29 cellular contexts compared by ENCODE assay signal in the genomic region with DNA sequence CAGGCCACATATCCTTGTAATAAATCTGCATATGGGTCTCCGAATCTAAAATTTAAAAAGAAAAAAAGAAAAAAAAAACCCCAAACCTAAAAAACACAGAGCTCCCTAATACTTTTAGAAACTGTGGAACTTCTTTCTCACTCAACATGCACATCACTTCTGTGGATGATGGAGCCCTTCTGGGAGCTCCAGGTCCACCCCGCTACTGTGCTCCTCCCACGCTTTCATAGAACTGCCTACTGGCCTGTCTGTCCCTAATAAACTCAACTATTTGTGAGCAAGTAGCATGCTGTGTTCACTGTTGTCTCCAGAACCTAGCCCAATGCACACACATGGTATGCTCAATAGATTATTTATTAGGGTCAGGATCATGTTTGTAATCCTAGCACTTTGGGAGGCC.
"Had no signal": no experiment of that assay in that cellular context is flagged by ENCODE, and none has a peak within 500 bp of the region (broad histone marks: within the 10 kb centered on the region; RNA-seq: fewer than 3 reads in every experiment).

No MANE protein-coding gene starts in this region.

- DNase-seq: stimulated activated CD4-positive, alpha-beta T cell treated with anti-CD3 and anti-CD28 coated beads, Interleukin-2, amount 100 ng/mL, for 48 hours; stimulated activated CD4-positive, alpha-beta T cell treated with anti-CD3 and anti-CD28 coated beads, Interleukin-4, amount 100 ng/mL, for 1 hour; stimulated activated CD4-positive, alpha-beta T cell treated with anti-CD3 and anti-CD28 coated beads, Interleukin-4, amount 100 ng/mL, for 24 hours; stimulated activated CD4-positive, alpha-beta T cell treated with anti-CD3 and anti-CD28 coated beads, Interleukin-4, amount 100 ng/mL, for 4 hours; stimulated activated CD8-positive, alpha-beta memory T cell treated with anti-CD3 and anti-CD28 coated beads, Interleukin-4, amount 100 ng/mL, for 48 hours; stimulated activated naive B cell treated with anti-CD40 and anti-IgM and Interleukin-4, amounts not matched to agents 10 μg/mL and 1 μg/mL and 100 μg/mL, for 72 hours; stimulated activated naive CD4-positive, alpha-beta T cell; stimulated activated naive CD4-positive, alpha-beta T cell treated with Interleukin-2 at 50 U/mL for 16 hours; stimulated activated naive CD8-positive, alpha-beta T cell treated with anti-CD3 and anti-CD28 coated beads, Interleukin-15, amount 100 ng/mL, for 72 hours; stimulated activated naive CD8-positive, alpha-beta T cell treated with anti-CD3 and anti-CD28 coated beads, Interleukin-15, Interleukin-2, amounts not matched to agents 100 U/mL and 50 U/mL, for 24 hours; stomach; substantia nigra; testis; thyroid gland; tibial artery; transverse colon; trophoblast cell; upper lobe of left lung; upper lobe of right lung; uterus had no signal

- H3K27me3 ChIP-seq: stomach, suprapubic skin, testis, thyroid gland, tibial artery, tibial nerve, transverse colon, upper lobe of left lung, upper lobe of right lung, uterus, vagina had no signal

- ATAC-seq: stimulated activated effector memory CD8-positive, alpha-beta T cell treated with anti-CD3 and anti-CD28 coated beads, Interleukin-12 subunit alpha, Interleukin-12 subunit beta, amount 100 ng/mL, for 72 hours; stimulated activated memory B cell treated with anti-CD40 and anti-IgM and Interleukin-4, amounts not matched to agents 10 μg/mL and 1 μg/mL and 100 μg/mL, for 72 hours; stimulated activated naive B cell treated with anti-CD40 and anti-IgM and Interleukin-4, amounts not matched to agents 10 μg/mL and 1 μg/mL and 100 μg/mL, for 72 hours; stimulated activated naive CD8-positive, alpha-beta T cell treated with anti-CD3 and anti-CD28 coated beads, Interleukin-15, amount 100 ng/mL, for 72 hours; stimulated activated naive CD8-positive, alpha-beta T cell treated with anti-CD3 and anti-CD28 coated beads, Interleukin-15, Interleukin-2, amounts not matched to agents 100 U/mL and 50 U/mL, for 24 hours; upper lobe of right lung had no signal

- H3K27me3 Mint-ChIP-seq: stimulated activated memory B cell treated with anti-CD40 and anti-IgM and Interleukin-4, amounts not matched to agents 10 μg/mL and 1 μg/mL and 100 μg/mL, for 72 hours; stimulated activated naive B cell treated with anti-CD40 and anti-IgM and Interleukin-4, amounts not matched to agents 10 μg/mL and 1 μg/mL and 100 μg/mL, for 72 hours; stimulated activated naive CD8-positive, alpha-beta T cell treated with anti-CD3 and anti-CD28 coated beads, Interleukin-15, amount 100 ng/mL, for 72 hours; stimulated activated naive CD8-positive, alpha-beta T cell treated with anti-CD3 and anti-CD28 coated beads, Interleukin-15, Interleukin-2, amounts not matched to agents 100 ng/mL and 50 ng/mL, for 24 hours; type B pancreatic cell had no signal

- H3K4me3 ChIP-seq: stomach, suprapubic skin, testis, thoracic aorta, thyroid gland, tibial artery, tibial nerve, transverse colon, upper lobe of left lung, upper lobe of right lung, uterus, vagina had no signal

- H3K27ac Mint-ChIP-seq: stimulated activated effector memory CD8-positive, alpha-beta T cell treated with anti-CD3 and anti-CD28 coated beads, Interleukin-12 subunit alpha, Interleukin-12 subunit beta, amount 100 ng/mL, for 72 hours; stimulated activated memory B cell treated with anti-CD40 and anti-IgM and Interleukin-4, amounts not matched to agents 10 μg/mL and 1 μg/mL and 100 μg/mL, for 72 hours; stimulated activated naive B cell treated with anti-CD40 and anti-IgM and Interleukin-4, amounts not matched to agents 10 μg/mL and 1 μg/mL and 100 μg/mL, for 72 hours; stimulated activated naive CD8-positive, alpha-beta T cell treated with anti-CD3 and anti-CD28 coated beads, Interleukin-15, Interleukin-2, amounts not matched to agents 100 ng/mL and 50 ng/mL, for 24 hours; type B pancreatic cell had no signal

- H3K4me3 Mint-ChIP-seq: stimulated activated effector memory CD8-positive, alpha-beta T cell treated with anti-CD3 and anti-CD28 coated beads, Interleukin-12 subunit alpha, Interleukin-12 subunit beta, amount 100 ng/mL, for 72 hours; stimulated activated memory B cell treated with anti-CD40 and anti-IgM and Interleukin-4, amounts not matched to agents 10 μg/mL and 1 μg/mL and 100 μg/mL, for 72 hours; stimulated activated naive B cell treated with anti-CD40 and anti-IgM and Interleukin-4, amounts not matched to agents 10 μg/mL and 1 μg/mL and 100 μg/mL, for 72 hours; stimulated activated naive CD8-positive, alpha-beta T cell treated with anti-CD3 and anti-CD28 coated beads, Interleukin-15, amount 100 ng/mL, for 72 hours; stimulated activated naive CD8-positive, alpha-beta T cell treated with anti-CD3 and anti-CD28 coated beads, Interleukin-15, Interleukin-2, amounts not matched to agents 100 ng/mL and 50 ng/mL, for 24 hours; type B pancreatic cell had no signal

- H3K4me1 ChIP-seq: suprapubic skin, testis, upper lobe of right lung, uterus had no signal

- FAIRE-seq: urothelium cell line had no signal

- H3K9me3 Mint-ChIP-seq: stimulated activated effector memory CD8-positive, alpha-beta T cell treated with anti-CD3 and anti-CD28 coated beads, Interleukin-12 subunit alpha, Interleukin-12 subunit beta, amount 100 ng/mL, for 72 hours; stimulated activated memory B cell treated with anti-CD40 and anti-IgM and Interleukin-4, amounts not matched to agents 10 μg/mL and 1 μg/mL and 100 μg/mL, for 72 hours; stimulated activated naive B cell treated with anti-CD40 and anti-IgM and Interleukin-4, amounts not matched to agents 10 μg/mL and 1 μg/mL and 100 μg/mL, for 72 hours; stimulated activated naive CD8-positive, alpha-beta T cell treated with anti-CD3 and anti-CD28 coated beads, Interleukin-15, amount 100 ng/mL, for 72 hours; stimulated activated naive CD8-positive, alpha-beta T cell treated with anti-CD3 and anti-CD28 coated beads, Interleukin-15, Interleukin-2, amounts not matched to agents 100 ng/mL and 50 ng/mL, for 24 hours; type B pancreatic cell had no signal

- H3K36me3 ChIP-seq: stomach, suprapubic skin, thoracic aorta, thyroid gland, tibial artery, transverse colon, upper lobe of left lung, upper lobe of right lung, uterus, vagina had no signal

- H3K4me1 Mint-ChIP-seq: stimulated activated effector memory CD8-positive, alpha-beta T cell treated with anti-CD3 and anti-CD28 coated beads, Interleukin-12 subunit alpha, Interleukin-12 subunit beta, amount 100 ng/mL, for 72 hours; stimulated activated memory B cell treated with anti-CD40 and anti-IgM and Interleukin-4, amounts not matched to agents 10 μg/mL and 1 μg/mL and 100 μg/mL, for 72 hours had no signal

- H3K36me3 Mint-ChIP-seq: stimulated activated effector memory CD8-positive, alpha-beta T cell treated with anti-CD3 and anti-CD28 coated beads, Interleukin-12 subunit alpha, Interleukin-12 subunit beta, amount 100 ng/mL, for 72 hours had no signal

- H3K9me3 ChIP-seq: stomach, suprapubic skin, testis, thoracic aorta, thyroid gland, tibial artery, tibial nerve, transverse colon, upper lobe of left lung, upper lobe of right lung, uterus, vagina had no signal

- H3K27ac ChIP-seq: stomach, suprapubic skin, testis, thoracic aorta, thyroid gland, tibial artery, tibial nerve, transverse colon, upper lobe of left lung, upper lobe of right lung, uterus, vagina had no signal
